9 cellular contexts compared by ENCODE assay signal in the genomic region with DNA sequence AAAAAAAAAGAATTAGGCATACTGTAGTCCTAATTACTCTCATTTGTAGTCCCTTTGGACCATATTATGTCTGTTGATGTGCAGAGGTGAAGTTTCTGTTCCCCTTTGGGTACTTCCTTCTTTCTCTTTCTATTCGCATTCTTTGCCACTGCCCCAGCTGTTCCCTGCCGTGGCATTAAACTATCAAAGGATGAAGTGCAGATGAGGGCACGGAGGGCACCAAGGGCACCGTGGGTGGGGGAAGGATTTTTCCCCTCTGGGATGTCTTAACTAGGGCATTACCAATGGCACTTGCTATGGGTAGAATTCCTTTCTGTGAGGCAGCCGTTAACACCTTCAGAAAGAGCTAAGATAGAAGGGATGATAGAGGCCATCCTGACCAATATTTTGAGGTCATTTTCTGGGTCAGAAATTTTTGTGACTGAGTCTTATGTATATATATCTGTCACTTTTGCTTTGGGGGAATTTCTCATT. TPM values are rescaled to one million over a fixed set of nuclear protein-coding genes. Genes with fewer than 3 reads are reported as not detected.
DNase-seq lines count a peak whose midpoint lies in the region; ATAC-seq, FAIRE-seq and TF ChIP-seq lines count a peak whose summit lies in the region.
"Had no signal": no experiment of that assay in that cellular context is flagged by ENCODE, and none has a peak within 500 bp of the region (broad histone marks: within the 10 kb centered on the region; RNA-seq: fewer than 3 reads in every experiment).

No MANE protein-coding gene starts in this region.

- WGBS in K562 (ENCODE audit: insufficient coverage, low coverage, missing lambda C conversion rate): 61% methylated on average over 5 of the region's 5 CpGs

- H3K36me3 ChIP-seq in K562 (ENCODE audit: control insufficient read depth, insufficient read depth, low read length) (no peaks in the 10 kb centered on the region), PC-9 (ENCODE audit: low read depth) (no peaks in the 10 kb centered on the region), kidney (ENCODE audit: control insufficient read depth in 1 of 2, insufficient read depth in 2 of 2, low read length in 2 of 2) (no peaks in the 10 kb centered on the region)

- no peak for TF ChIP-seq RAD21 in K562 (CRISPR knock-in tag; conservative IDR thresholded peaks at IDR 0.05 in 1 of 2, IDR thresholded peaks at IDR 0.05 in 1 of 2)

- peaks cover 3% of the 10 kb centered on the region for H3K9me1 ChIP-seq in K562 (ENCODE audit: control insufficient read depth, insufficient read depth, low read length)

- in situ Hi-C loops in K562 (cut with MboI): no loop called here

- POLR2A ChIA-PET in K562 (lab: Yijun Ruan, JAX) (interaction anchor here (0.6 to 1.4 kb wide), 3 partner anchors 11 to 17 kb away, joined by 3 read pairs; no protein-coding TSS in a partner anchor), PC-9 (lab: Charles Lee; ENCODE audit: unreplicated experiment) (no interaction called here)

- H3K9me2 ChIP-seq in PC-9 (ENCODE audit: insufficient read depth): no peaks in the 10 kb centered on the region

- H3K9ac ChIP-seq in K562 (ENCODE audit: insufficient read depth in 1 of 2, low read depth in 2 of 2, low read length in 2 of 2): no peak overlapping the region
- no peak overlapping the region for H3K9ac ChIP-seq in kidney (ENCODE audit: low read length in 2 of 2)

- TF ChIP-seq POLR2A in K562 (conservative IDR thresholded peaks at IDR 0.05): no peak

- BruUV-seq in K562 (replicated peaks; lab: Mats Ljungman, UMichigan) (no TSS peak), PC-9 (replicated peaks; lab: Mats Ljungman, UMichigan) (no TSS peak)

- H3K79me2 ChIP-seq in K562 (ENCODE audit: control insufficient read depth, insufficient read depth, low read length) (no peaks in the 10 kb centered on the region), PC-9 (ENCODE audit: low read depth) (no peaks in the 10 kb centered on the region)

- DNase-seq in K562 (ENCODE audit: extremely low read depth in 1 of 4, low spot score in 3 of 4): no peak
- no peak for DNase-seq in activated CD8-positive, alpha-beta memory T cell treated with anti-CD3 and anti-CD28 coated beads for 24 hours
- DNase-seq in PC-9: no peak
- no peak for DNase-seq in kidney
- no peak for DNase-seq in frontal cortex (ENCODE audit: low spot score in 2 of 2)

- H3K4me1 ChIP-seq in K562 (replicated peaks in 1 of 2; ENCODE audit: control insufficient read depth in 2 of 2, insufficient read depth in 2 of 2, low read length in 2 of 2) (peaks cover 27 to 60% of the 10 kb centered on the region in 2 experiments), PC-9 (replicated peaks; ENCODE audit: insufficient read depth) (peaks cover 14% of the 10 kb centered on the region), kidney (ENCODE audit: control insufficient read depth in 1 of 2, insufficient read depth in 1 of 2, low read depth in 1 of 2, low read length in 2 of 2) (peaks cover 9 to 12% of the 10 kb centered on the region in 2 donors)

- 0 out of 3 replicates have a peak overlapping the region, but pooled peaks have one; percentile 1 for H3K27ac ChIP-seq in K562 (ENCODE audit: extremely low read depth, low read depth, low read length)
- no peak overlapping the region for H3K27ac ChIP-seq in PC-9
- no peak overlapping the region for H3K27ac ChIP-seq in kidney (ENCODE audit: low read depth in 2 of 2, low read length in 2 of 2)

- CTCF ChIA-PET in K562 (lab: Yijun Ruan, JAX; ENCODE audit: low intra/inter-chr PET ratio) (no interaction called here), PC-9 (lab: Charles Lee) (no interaction called here)

- H4K20me1 ChIP-seq in K562 (replicated peaks; ENCODE audit: control insufficient read depth, insufficient read depth, low read length): no peaks in the 10 kb centered on the region
- no peaks in the 10 kb centered on the region for H4K20me1 ChIP-seq in PC-9 (ENCODE audit: insufficient read depth)

- FAIRE-seq in K562 (lab: Jason Lieb, UNC) (no peak), kidney (lab: Jason Lieb, UNC) (no peak), frontal cortex (lab: Jason Lieb, UNC) (no peak)
- FAIRE-seq: RCC 7860 had no signal

- H2AFZ ChIP-seq in K562 (ENCODE audit: low read depth, low read length) (peak overlapping the region; percentile 75), PC-9 (no peak overlapping the region)

- H3K4me3 ChIP-seq in K562 (no peak overlapping the region), PC-9 (no peak overlapping the region), kidney (ENCODE audit: low read length in 2 of 2) (no peak overlapping the region)

- TF ChIP-seq CTCF in K562 (IDR thresholded peaks at IDR 0.05 in 2 of 3, conservative IDR thresholded peaks at IDR 0.05 in 1 of 3; ENCODE audit: insufficient read depth in 2 of 3, low read depth in 1 of 3, low read length in 3 of 3) (no peak), PC-9 (conservative IDR thresholded peaks at IDR 0.05) (no peak), kidney (IDR thresholded peaks at IDR 0.05; ENCODE audit: borderline replicate concordance, extremely low read depth, insufficient read depth) (no peak)

- H3F3A ChIP-seq in PC-9 (ENCODE audit: insufficient read depth, low read depth): peaks cover under 1% of the 10 kb centered on the region; the same call in 1 of the 2 replicates

- TF ChIP-seq EP300 in K562 (IDR thresholded peaks at IDR 0.05; ENCODE audit: low read length): no peak

- no peaks in the 10 kb centered on the region for H3K9me3 ChIP-seq in K562 (replicated peaks; ENCODE audit: control insufficient read depth, insufficient read depth, low read depth, low read length)
- no peaks in the 10 kb centered on the region for H3K9me3 ChIP-seq in PC-9 (ENCODE audit: insufficient read depth, low read depth)
- no peaks in the 10 kb centered on the region for H3K9me3 ChIP-seq in kidney (ENCODE audit: control insufficient read depth in 1 of 2, low read length in 2 of 2)

- no peaks in the 10 kb centered on the region; a peak in 1 of 5 replicates for H3K27me3 ChIP-seq in K562 (ENCODE audit: control insufficient read depth in 2 of 2, insufficient read depth in 2 of 2, low read length in 2 of 2)
- no peaks in the 10 kb centered on the region for H3K27me3 ChIP-seq in PC-9 (ENCODE audit: insufficient read depth, low read depth)

- intact Hi-C loops in K562 (cut with micrococcal nuclease) (no loop called here), PC-9 (cut with micrococcal nuclease; ENCODE audit: unreplicated experiment) (no loop called here), kidney (cut with DNase I) (no loop called here)

- H3K4me2 ChIP-seq in K562 (ENCODE audit: insufficient read depth, low read length): 0 out of 2 replicates have a peak overlapping the region, but pooled peaks have one; percentile 22
- H3K4me2 ChIP-seq in PC-9: no peak overlapping the region

- ATAC-seq in GM18502 (IDR thresholded peaks at IDR 0.05; ENCODE audit: poor library complexity, unreplicated experiment): peak; percentile 78
- ATAC-seq in GM21526 (IDR thresholded peaks at IDR 0.05; ENCODE audit: low FRiP score, unreplicated experiment): peak; percentile 73
- ATAC-seq in HG03520 (IDR thresholded peaks at IDR 0.05; ENCODE audit: unreplicated experiment): peak; percentile 69
- ATAC-seq in K562: no peak

TF ChIP-seq in K562, 482 proteins besides CTCF, POLR2A, EP300 and RAD21 (continues in another document):
- TF ChIP-seq ZNF311 (CRISPR knock-in tag; IDR thresholded peaks at IDR 0.05): 0 out of 2 replicates have a peak, but pooled peaks have one; percentile 33

RNA-seq across cellular contexts. Expression of a gene that starts 4.9 kb away (rescaled TPM):
- 70.6 and 157 TPM in 2 replicates for total RNA-seq in K562 (2011; cell fraction: chromatin; rRNA removed; ENCODE audit: low replicate concordance)
- 89.5 and 98.9 TPM in 2 replicates for total RNA-seq in K562 (2011; cell fraction: nucleolus; rRNA removed)
- 74.0 and 80.4 TPM in 2 replicates for total RNA-seq in K562 (2011; cell fraction: nucleoplasm; rRNA removed)
- total RNA-seq in K562 (2014; rRNA removed) (52.1 and 57.2 TPM in 2 replicates), K562 (2014; rRNA removed; fragmentation: Illumina TruSeq; extraction: Trizol) (36.1 and 36.6 TPM in 2 replicates), K562 (2015; rRNA removed; fragmentation: Illumina TruSeq; extraction: Trizol) (33.3 and 35.6 TPM in 2 replicates), K562 (2021) (81.3 and 94.2 TPM in 2 replicates), PC-9 (2021) (62.6 and 70.6 TPM in 2 replicates), kidney (113 TPM), frontal cortex (7.3 TPM)
- polyA plus RNA-seq in K562 (2011; rRNA removed) (66.5 and 72.1 TPM in 2 replicates), K562 (2014; fragmentation: Illumina TruSeq; extraction: Trizol) (73.6 and 78.3 TPM in 2 replicates), K562 (2014; fragmentation: Nextera tagmentation; extraction: Ambion mirVana) (1 to 10 TPM in 1 of 2 experiments, under 1 TPM in 1; 0.63 to 1.3 TPM), K562 (2014; rRNA removed) (53.4 and 57.2 TPM in 2 replicates), kidney (ENCODE audit: insufficient read depth, low read depth, low replicate concordance) (84.5 TPM)
- polyA plus RNA-seq in K562 (2011; cell fraction: cytosol; rRNA removed): 68.3 and 74.8 TPM in 2 replicates
- polyA plus RNA-seq in K562 (2011; cell fraction: nucleus; rRNA removed): 140 and 167 TPM in 2 replicates
- 53.3 and 64.1 TPM in 2 replicates for polyA plus RNA-seq in K562 (2012)
- 48.3 and 60.9 TPM in 2 replicates for polyA minus RNA-seq in K562 (2011; rRNA and poly(A)+ RNA removed)
- 37.6 and 41.0 TPM in 2 replicates for polyA minus RNA-seq in K562 (2011; cell fraction: cytosol; rRNA and poly(A)+ RNA removed)
- polyA minus RNA-seq in K562 (2011; cell fraction: nucleus; rRNA and poly(A)+ RNA removed): 30.2 and 35.1 TPM in 2 replicates

RNA-seq across cellular contexts. Expression of a gene that starts 44.4 kb away (rescaled TPM):
- total RNA-seq in K562 (2011; cell fraction: chromatin; rRNA removed; ENCODE audit: low replicate concordance): 39.6 and 56.6 TPM in 2 replicates
- total RNA-seq in K562 (2011; cell fraction: nucleolus; rRNA removed): 27.2 and 29.9 TPM in 2 replicates
- total RNA-seq in K562 (2011; cell fraction: nucleoplasm; rRNA removed): 31.7 and 33.1 TPM in 2 replicates
- total RNA-seq in K562 (2014; rRNA removed): 22.5 and 33.6 TPM in 2 replicates
- total RNA-seq in K562 (2014; rRNA removed; fragmentation: Illumina TruSeq; extraction: Trizol): 29.6 and 31.0 TPM in 2 replicates
- 23.3 and 25.7 TPM in 2 replicates for total RNA-seq in K562 (2015; rRNA removed; fragmentation: Illumina TruSeq; extraction: Trizol)
- total RNA-seq in K562 (2021): 30.2 and 31.6 TPM in 2 replicates
- polyA plus RNA-seq in K562 (2011; rRNA removed): 30.8 and 33.7 TPM in 2 replicates
- 14.5 and 17.4 TPM in 2 replicates for polyA plus RNA-seq in K562 (2011; cell fraction: cytosol; rRNA removed)
- polyA plus RNA-seq in K562 (2011; cell fraction: nucleus; rRNA removed): 20.4 and 23.2 TPM in 2 replicates
- 17.0 and 17.6 TPM in 2 replicates for polyA plus RNA-seq in K562 (2012)
- polyA plus RNA-seq in K562 (2014; fragmentation: Illumina TruSeq; extraction: Trizol): 24.8 and 30.2 TPM in 2 replicates
- polyA plus RNA-seq in K562 (2014; fragmentation: Nextera tagmentation; extraction: Ambion mirVana): 1 to 10 TPM; 4.5 to 5.2 TPM
- 16.3 and 20.2 TPM in 2 replicates for polyA plus RNA-seq in K562 (2014; rRNA removed)
- polyA minus RNA-seq in K562 (2011; rRNA and poly(A)+ RNA removed): 52.0 and 59.7 TPM in 2 replicates
- polyA minus RNA-seq in K562 (2011; cell fraction: cytosol; rRNA and poly(A)+ RNA removed): 21.9 and 25.0 TPM in 2 replicates
- 13.9 and 20.9 TPM in 2 replicates for polyA minus RNA-seq in K562 (2011; cell fraction: nucleus; rRNA and poly(A)+ RNA removed)
- 3.3 and 3.9 TPM in 2 replicates for total RNA-seq in PC-9 (2021)
- 12.7 TPM for total RNA-seq in kidney
- 3.5 TPM for polyA plus RNA-seq in kidney (ENCODE audit: insufficient read depth, low read depth, low replicate concordance)
- total RNA-seq in frontal cortex: 14.7 TPM
